8 cellular contexts compared by ENCODE assay signal in the genomic region with DNA sequence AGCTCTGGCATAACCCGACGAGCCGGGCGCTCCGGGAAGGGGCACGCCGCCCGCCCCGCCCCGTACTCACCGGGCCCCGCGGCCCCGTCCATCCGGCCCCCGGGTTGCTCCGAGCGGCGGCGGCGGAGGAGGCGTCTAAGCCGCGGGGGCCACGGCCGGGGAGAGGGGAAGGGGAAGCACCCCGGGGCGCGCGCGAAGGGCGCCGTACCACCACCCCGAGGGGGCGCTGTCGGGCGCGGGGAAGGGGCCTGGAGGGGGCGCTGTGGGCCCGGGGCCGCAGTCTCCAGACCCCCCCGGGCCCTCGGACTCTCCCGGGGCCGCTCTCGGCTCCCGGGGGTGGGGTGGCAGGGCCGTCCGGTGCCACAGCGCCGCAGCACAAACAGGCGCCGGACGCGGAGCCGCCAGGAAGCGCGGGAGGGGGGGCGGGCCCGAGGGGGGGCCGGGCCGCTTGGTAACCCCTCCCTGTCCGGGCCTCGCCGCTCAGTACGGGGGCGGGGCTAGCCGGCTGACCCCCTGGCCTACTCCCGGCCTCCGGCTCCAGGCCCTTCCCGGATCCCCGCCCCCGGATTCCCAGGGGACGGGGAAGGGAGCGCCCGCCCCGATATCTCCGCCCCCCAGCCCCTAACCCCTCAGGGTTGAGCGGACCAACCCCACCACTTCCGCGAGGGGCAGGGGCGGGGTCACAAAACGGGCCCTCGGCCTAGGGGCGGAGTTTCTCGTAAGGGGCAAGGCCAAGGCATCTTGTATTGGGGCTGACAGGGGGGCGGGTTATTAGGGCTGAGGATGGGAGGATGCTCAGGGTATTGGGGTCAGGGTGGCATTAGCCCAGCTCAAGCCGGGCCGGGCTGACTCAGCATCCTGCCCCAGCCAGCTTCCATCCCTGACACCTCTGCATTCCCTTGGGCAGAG. TPM values are rescaled to one million over a fixed set of nuclear protein-coding genes. Genes with fewer than 3 reads are reported as not detected.
DNase-seq lines count a peak whose midpoint lies in the region; ATAC-seq and TF ChIP-seq lines count a peak whose summit lies in the region.

A gene with protein sequence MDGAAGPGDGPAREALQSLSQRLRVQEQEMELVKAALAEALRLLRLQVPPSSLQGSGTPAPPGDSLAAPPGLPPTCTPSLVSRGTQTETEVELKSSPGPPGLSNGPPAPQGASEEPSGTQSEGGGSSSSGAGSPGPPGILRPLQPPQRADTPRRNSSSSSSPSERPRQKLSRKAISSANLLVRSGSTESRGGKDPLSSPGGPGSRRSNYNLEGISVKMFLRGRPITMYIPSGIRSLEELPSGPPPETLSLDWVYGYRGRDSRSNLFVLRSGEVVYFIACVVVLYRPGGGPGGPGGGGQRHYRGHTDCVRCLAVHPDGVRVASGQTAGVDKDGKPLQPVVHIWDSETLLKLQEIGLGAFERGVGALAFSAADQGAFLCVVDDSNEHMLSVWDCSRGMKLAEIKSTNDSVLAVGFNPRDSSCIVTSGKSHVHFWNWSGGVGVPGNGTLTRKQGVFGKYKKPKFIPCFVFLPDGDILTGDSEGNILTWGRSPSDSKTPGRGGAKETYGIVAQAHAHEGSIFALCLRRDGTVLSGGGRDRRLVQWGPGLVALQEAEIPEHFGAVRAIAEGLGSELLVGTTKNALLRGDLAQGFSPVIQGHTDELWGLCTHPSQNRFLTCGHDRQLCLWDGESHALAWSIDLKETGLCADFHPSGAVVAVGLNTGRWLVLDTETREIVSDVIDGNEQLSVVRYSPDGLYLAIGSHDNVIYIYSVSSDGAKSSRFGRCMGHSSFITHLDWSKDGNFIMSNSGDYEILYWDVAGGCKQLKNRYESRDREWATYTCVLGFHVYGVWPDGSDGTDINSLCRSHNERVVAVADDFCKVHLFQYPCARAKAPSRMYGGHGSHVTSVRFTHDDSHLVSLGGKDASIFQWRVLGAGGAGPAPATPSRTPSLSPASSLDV (minus strand): TSS at position 410 of the 909 bp plus-strand sequence. CDS start 318 bp downstream, at position 92.
Gene ROM1, plus strand, starts transcription at position 892 of the 909 bp plus-strand sequence. CDS start 25 bp downstream, outside the sequence.

- peaks cover 0 to 33% of the 10 kb centered on the region in 2 donors for H3K36me3 ChIP-seq in vagina

- H3K4me3 ChIP-seq in NB4 (ENCODE audit: low read depth, low read length) (peak within 1 kb of the TSS; percentile 85), vagina (peak within 1 kb of the TSS; percentile 83 to 96)

- peak; percentile 99 for TF ChIP-seq CTCF in GM12874 (IDR thresholded peaks at IDR 0.05; ENCODE audit: insufficient read depth, low read depth, low read length)
- peak; percentile 86 for TF ChIP-seq CTCF in NB4 (IDR thresholded peaks at IDR 0.05; ENCODE audit: low read depth, low read length)
- peak; percentile 65 to 100 (median 79) for TF ChIP-seq CTCF in vagina (IDR thresholded peaks at IDR 0.05)

- peaks cover 38% of the 10 kb centered on the region for H3K4me1 Mint-ChIP-seq in T-helper 17 cell

- H3K4me3 Mint-ChIP-seq in T-helper 17 cell = peak within 1 kb of the TSS; percentile 100

- DNase-seq in NB4 (ENCODE audit: low read depth) (peak; percentile 93), T-helper 17 cell (peak; percentile 79 to 89 (median 82)), hepatic stellate cell (ENCODE audit: low spot score) (peak; percentile 91), renal cortical epithelial cell (ENCODE audit: low read depth) (peak; percentile 61), vagina (ENCODE audit: extremely low spot score in 2 of 2) (no peak)

- peaks cover 42% of the 10 kb centered on the region for H3K4me1 ChIP-seq in vagina

- ATAC-seq in HG02571 (IDR thresholded peaks at IDR 0.05; ENCODE audit: unreplicated experiment) (peak; percentile 56), T-helper 17 cell (peak; percentile 82)

- H3K9me3 ChIP-seq in T-helper 17 cell (ENCODE audit: control insufficient read depth, low read length, poor library complexity, severe bottlenecking) (no peaks in the 10 kb centered on the region), vagina (no peaks in the 10 kb centered on the region)

- no peaks in the 10 kb centered on the region for H3K27me3 ChIP-seq in vagina

- H3K27me3 Mint-ChIP-seq in T-helper 17 cell = no peaks in the 10 kb centered on the region

- no peak for TF ChIP-seq POLR2A in NB4 (IDR thresholded peaks at IDR 0.05; ENCODE audit: extremely low read depth, insufficient read length)
- TF ChIP-seq POLR2A in vagina (IDR thresholded peaks at IDR 0.05) = no peak

- H3K27ac Mint-ChIP-seq in T-helper 17 cell = peak within 1 kb of the TSS; percentile 99

- H3K36me3 Mint-ChIP-seq in T-helper 17 cell (ENCODE audit: low read depth) = no peaks in the 10 kb centered on the region

- intact Hi-C loops in vagina (cut with DNase I) = loop anchor here (10.0 kb wide), 1 partner anchor 1708 kb away; the partner anchor contains the start of gene PRPF19

- H3K27ac ChIP-seq in angular gyrus (ENCODE audit: low read depth, low read length) = peak within 1 kb of the TSS; percentile 95
- H3K27ac ChIP-seq in vagina = peak within 1 kb of the TSS; percentile 92

RNA-seq across cellular contexts. Expression of the first gene that starts in this region (rescaled TPM):
- 100 to 1,000 TPM; 169 to 174 TPM for total RNA-seq in T-helper 17 cell
- 14.9 and 29.7 TPM in 2 replicates for total RNA-seq in renal cortical epithelial cell
- total RNA-seq in vagina = 69.0 TPM

RNA-seq across cellular contexts. Expression of gene ROM1, which starts in this region (rescaled TPM):
- total RNA-seq in T-helper 17 cell (1 to 10 TPM in 1 of 2 donors, under 1 TPM in 1; 0.94 to 1.2 TPM), renal cortical epithelial cell (0.87 and 2.5 TPM in 2 replicates), vagina (6.1 TPM)

Comparison
In these comparisons a context has a peak if more than half of its experiments do, and no peak if none do; other contexts are left out.
1. DNase-seq: peak in NB4 (single experiment), T-helper 17 cell (3 of 3), hepatic stellate cell (single experiment) and renal cortical epithelial cell (single experiment); none in vagina (0 of 2).
2. Peak in every context shown above with its lines, with median percentiles within 50 percentile points of each other: CTCF ChIP-seq.